8 cellular contexts compared by ENCODE assay signal in genomic region chr17:4934173-4934979, GRCh38. TPM values are rescaled to one million over a fixed set of nuclear protein-coding genes. Genes with fewer than 3 reads are reported as not detected.
DNase-seq lines count a peak whose midpoint lies in the region; ATAC-seq and TF ChIP-seq lines count a peak whose summit lies in the region.

No MANE protein-coding gene starts in this region.

- peak; percentile 82 for DNase-seq in GDM1 (lab: John Stamatoyannopoulos, UW)
- peak; percentile 49 for DNase-seq in HT-29 (ENCODE audit: low spot score)
- peak; percentile 70 for DNase-seq in hepatic stellate cell (ENCODE audit: low spot score)
- peak in 8 of 49 donors; percentile 11 to 56 (median 17) for DNase-seq in substantia nigra (lab: John Stamatoyannopoulos, UW)
- no peak for DNase-seq in stimulated activated naive CD4-positive, alpha-beta T cell (lab: John Stamatoyannopoulos, UW)
- DNase-seq in NCI-H345 treated with DMSO at 0.1 percent for 48 hours (lab: John Stamatoyannopoulos, UW; ENCODE audit: unreplicated experiment), result no peak

- no peak overlapping the region for H3K4me3 ChIP-seq in WI38 (ENCODE audit: low read depth, low read length)

- H3K27ac ChIP-seq in substantia nigra (ENCODE audit: low read depth, low read length, poor library complexity, severe bottlenecking), result peak overlapping the region; percentile 17

- ATAC-seq in GM18511 (IDR thresholded peaks at IDR 0.05; ENCODE audit: unreplicated experiment), result no peak

- TF ChIP-seq CTCF in WI38 (IDR thresholded peaks at IDR 0.05; ENCODE audit: low read depth, low read length), result peak; percentile 17; the same call in 1 of the 2 replicates

RNA-seq across cellular contexts. Expression of gene GP1BA, which starts 2.3 kb away (rescaled TPM):
- total RNA-seq in HT-29 (2014; rRNA removed; shearing (Covaris generic)), result not detected in 2 replicates

RNA-seq across cellular contexts. Expression of gene SLC25A11, which starts 5.5 kb away (rescaled TPM):
- 58.8 and 83.6 TPM in 2 replicates for total RNA-seq in HT-29 (2014; rRNA removed; shearing (Covaris generic))

RNA-seq across cellular contexts. Expression of gene RNF167, which starts 5.7 kb away (rescaled TPM):
- total RNA-seq in HT-29 (2014; rRNA removed; shearing (Covaris generic)), result 51.1 and 62.9 TPM in 2 replicates

RNA-seq across cellular contexts. Expression of gene PFN1, which starts 14.0 kb away (rescaled TPM):
- total RNA-seq in HT-29 (2014; rRNA removed; shearing (Covaris generic)), result 2,317 and 2,656 TPM in 2 replicates

RNA-seq across cellular contexts. Expression of gene ENO3, which starts 16.5 kb away (rescaled TPM):
- total RNA-seq in HT-29 (2014; rRNA removed; shearing (Covaris generic)), result 2.8 and 4.7 TPM in 2 replicates

Comparison
In these comparisons a context has a peak if more than half of its experiments do, and no peak if none do; other contexts are left out.
1. DNase-seq: peak in GDM1 (single experiment), HT-29 (single experiment) and hepatic stellate cell (single experiment); none in stimulated activated naive CD4-positive, alpha-beta T cell (0 of 6) and NCI-H345 treated with DMSO at 0.1 percent for 48 hours (single experiment).